19 cellular contexts compared by ENCODE assay signal in genomic region chr6:48809700-48810099, GRCh38.
DNase-seq lines count a peak whose midpoint lies in the region; ATAC-seq and TF ChIP-seq lines count a peak whose summit lies in the region.
"Had no signal": no experiment of that assay in that cellular context is flagged by ENCODE, and none has a peak within 500 bp of the region (broad histone marks: within the 10 kb centered on the region; RNA-seq: fewer than 3 reads in every experiment).

No MANE protein-coding gene starts in this region.

- H3K4me1 Mint-ChIP-seq in GM23338 (peaks cover 3% of the 10 kb centered on the region; the same call in 2 of the 3 replicates), osteocyte (ENCODE audit: unreplicated experiment) (peaks cover 15% of the 10 kb centered on the region)
- H3K4me1 Mint-ChIP-seq: CD4-positive, CD25-positive, alpha-beta regulatory T cell; CD8-positive, alpha-beta memory T cell had no signal

- H3K79me2 ChIP-seq in GM23338 (replicated peaks; ENCODE audit: insufficient read depth), result no peaks in the 10 kb centered on the region

- no peaks in the 10 kb centered on the region for H3K9me3 Mint-ChIP-seq in GM23338
- peaks cover 8% of the 10 kb centered on the region for H3K9me3 Mint-ChIP-seq in osteocyte (ENCODE audit: unreplicated experiment)
- H3K9me3 Mint-ChIP-seq in activated naive CD4-positive, alpha-beta T cell treated with anti-CD3 and anti-CD28 coated beads, Interleukin-2, amount 50 U/mL, for 72 hours, result peaks cover 0 to 3% of the 10 kb centered on the region in 2 donors
- H3K9me3 Mint-ChIP-seq: H9 had no signal

- H3K4me3 ChIP-seq in GM23338, result no peak overlapping the region
- no peak overlapping the region for H3K4me3 ChIP-seq in colonic mucosa
- H3K4me3 ChIP-seq: GM12878 had no signal

- H3K27ac ChIP-seq in GM23338 (ENCODE audit: low read depth) (no peak overlapping the region), colonic mucosa (no peak overlapping the region)

- H3K36me3 Mint-ChIP-seq in GM23338 (ENCODE audit: low read depth) (no peaks in the 10 kb centered on the region), osteocyte (ENCODE audit: unreplicated experiment) (no peaks in the 10 kb centered on the region)
- H3K36me3 Mint-ChIP-seq in activated naive CD4-positive, alpha-beta T cell treated with anti-CD3 and anti-CD28 coated beads, Interleukin-2, amount 50 U/mL, for 72 hours, result no peaks in the 10 kb centered on the region
- H3K36me3 Mint-ChIP-seq: CD4-positive, CD25-positive, alpha-beta regulatory T cell; CD8-positive, alpha-beta memory T cell had no signal

- no peak for DNase-seq in GM23338 (ENCODE audit: low spot score)
- DNase-seq in NCI-H69 (lab: John Stamatoyannopoulos, UW), result peak; percentile 10
- peak; percentile 38 for DNase-seq in colonic mucosa
- DNase-seq in osteocyte (ENCODE audit: extremely low spot score, unreplicated experiment), result no peak
- no peak for DNase-seq in activated naive CD4-positive, alpha-beta T cell treated with anti-CD3 and anti-CD28 coated beads, Interleukin-2, amount 50 U/mL, for 72 hours (ENCODE audit: low spot score in 2 of 2)
- DNase-seq: ACHN; BE2C; C1 segment of cervical spinal cord; CD4-positive, CD25-positive, alpha-beta regulatory T cell; CD8-positive, alpha-beta memory T cell; COR-L47; DMS153; DND-41; EL; H9; KG1 had no signal

- H3K4me1 ChIP-seq in GM23338 (ENCODE audit: insufficient read depth) (no peaks in the 10 kb centered on the region), colonic mucosa (no peaks in the 10 kb centered on the region)
- H3K4me1 ChIP-seq: BE2C had no signal

- H3K27me3 Mint-ChIP-seq in GM23338 (ENCODE audit: insufficient read depth, low read depth, poor library complexity) (no peaks in the 10 kb centered on the region), osteocyte (ENCODE audit: unreplicated experiment) (no peaks in the 10 kb centered on the region)
- H3K27me3 Mint-ChIP-seq: CD4-positive, CD25-positive, alpha-beta regulatory T cell; CD8-positive, alpha-beta memory T cell had no signal

- intact Hi-C loops in colonic mucosa (cut with DNase I), result no loop called here

- H3K4me3 Mint-ChIP-seq in GM23338, result no peak overlapping the region
- no peak overlapping the region for H3K4me3 Mint-ChIP-seq in osteocyte (ENCODE audit: unreplicated experiment)
- H3K4me3 Mint-ChIP-seq: CD4-positive, CD25-positive, alpha-beta regulatory T cell; CD8-positive, alpha-beta memory T cell; H9 had no signal

- TF ChIP-seq CTCF in GM23338 (conservative IDR thresholded peaks at IDR 0.05; ENCODE audit: low read depth in 2 of 2) (no peak), colonic mucosa (IDR thresholded peaks at IDR 0.05) (no peak), osteocyte (IDR thresholded peaks at IDR 0.05) (no peak)

- peak overlapping the region; percentile 80; the same call in 1 of the 2 replicates for H2AFZ ChIP-seq in GM23338

- H3K27ac Mint-ChIP-seq in GM23338 (no peak overlapping the region), osteocyte (ENCODE audit: unreplicated experiment) (peak overlapping the region; percentile 2)
- no peak overlapping the region for H3K27ac Mint-ChIP-seq in activated naive CD4-positive, alpha-beta T cell treated with anti-CD3 and anti-CD28 coated beads, Interleukin-2, amount 50 U/mL, for 72 hours
- H3K27ac Mint-ChIP-seq: CD4-positive, CD25-positive, alpha-beta regulatory T cell; CD8-positive, alpha-beta memory T cell; H9 had no signal

- no peaks in the 10 kb centered on the region for H4K20me1 ChIP-seq in GM23338 (replicated peaks; ENCODE audit: insufficient read depth)

- H3K9ac ChIP-seq in colonic mucosa (ENCODE audit: low read depth in 2 of 2, low read length in 2 of 2), result no peak overlapping the region

- no peaks in the 10 kb centered on the region for H3K9me2 ChIP-seq in GM23338 (ENCODE audit: insufficient read depth)

- no peaks in the 10 kb centered on the region for H3K9me3 ChIP-seq in colonic mucosa
- H3K9me3 ChIP-seq: BE2C had no signal

- no peak overlapping the region for H3K4me2 ChIP-seq in GM23338

- H3K36me3 ChIP-seq in GM23338 (ENCODE audit: insufficient read depth), result no peaks in the 10 kb centered on the region
- no peaks in the 10 kb centered on the region for H3K36me3 ChIP-seq in colonic mucosa
- H3K36me3 ChIP-seq: BE2C had no signal

- no peaks in the 10 kb centered on the region for H3F3A ChIP-seq in GM23338 (replicated peaks; ENCODE audit: low read depth)

- ATAC-seq in GM23338 (no peak), GM21515 (IDR thresholded peaks at IDR 0.05; ENCODE audit: unreplicated experiment) (no peak), GM19395 (IDR thresholded peaks at IDR 0.05; ENCODE audit: unreplicated experiment) (no peak)
- ATAC-seq in activated naive CD4-positive, alpha-beta T cell treated with anti-CD3 and anti-CD28 coated beads, Interleukin-2, amount 50 U/mL, for 72 hours, result no peak
- ATAC-seq: GM12878 had no signal

- H3K27me3 ChIP-seq in GM23338 (ENCODE audit: insufficient read depth) (no peaks in the 10 kb centered on the region), colonic mucosa (no peaks in the 10 kb centered on the region)
- H3K27me3 ChIP-seq: BE2C had no signal

TF ChIP-seq in GM23338, 12 proteins besides CTCF, POLR2A, EP300 and RAD21 (continues in another document):
- TF ChIP-seq POLR2AphosphoS5 (IDR thresholded peaks at IDR 0.05; ENCODE audit: low read depth) (no peak), NANOG (IDR thresholded peaks at IDR 0.05; ENCODE audit: borderline replicate concordance) (no peak), REST (IDR thresholded peaks at IDR 0.05; ENCODE audit: unreplicated experiment) (no peak)

Comparison
In these comparisons a context has a peak if more than half of its experiments do, and no peak if none do; other contexts are left out.
1. DNase-seq: peak in NCI-H69 (single experiment) and colonic mucosa (single experiment); none in GM23338 (single experiment), osteocyte (single experiment) and activated naive CD4-positive, alpha-beta T cell treated with anti-CD3 and anti-CD28 coated beads, Interleukin-2, amount 50 U/mL, for 72 hours (0 of 2).